ENCODE assay signal across 27 cellular contexts in the genomic region with DNA sequence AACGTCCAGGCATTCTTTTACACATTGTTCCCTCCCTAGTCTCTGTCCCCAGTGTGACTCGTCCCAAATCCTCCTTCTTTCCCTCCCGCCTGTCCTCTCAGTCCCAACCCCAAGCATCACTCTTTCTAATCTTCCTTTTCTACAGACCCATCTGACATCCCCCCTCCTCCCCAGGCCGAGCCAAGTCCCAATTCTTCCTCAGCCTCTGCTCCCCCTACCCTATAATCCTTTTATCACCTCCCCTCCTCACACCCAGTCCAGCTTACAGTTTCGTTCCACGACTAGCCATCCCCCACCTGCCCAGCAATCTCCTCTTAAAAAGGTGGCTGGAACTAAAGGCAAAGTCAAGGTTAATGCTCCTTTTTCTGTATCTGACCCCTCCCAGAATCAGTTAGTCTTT.
"Had no signal": no experiment of that assay in that cellular context is flagged by ENCODE, and none has a peak within 500 bp of the region (broad histone marks: within the 10 kb centered on the region; RNA-seq: fewer than 3 reads in every experiment).

No MANE protein-coding gene starts in this region.

- H3K4me3 Mint-ChIP-seq: activated CD8-positive, alpha-beta memory T cell treated with anti-CD3 and anti-CD28 coated beads, Interleukin-2, amount 10 ng/mL, durations not matched to agents 7 days and 5 days; activated CD8-positive, alpha-beta T cell treated with anti-CD3 and anti-CD28 coated beads, Interleukin-2, amount 10 ng/mL, durations not matched to agents 7 days and 5 days; central memory CD8-positive, alpha-beta T cell; dendritic cell treated with granulocyte-macrophage colony-stimulating factor and Interleukin-4, amounts not matched to agents 40 ng/mL and 50 ng/mL, for 4 days; natural killer cell treated with Interleukin-12 subunit alpha and Interleukin-12 subunit beta and Interleukin-15 and Interleukin-18, amount 100 ng/mL, for 72 hours; WTC11 had no signal

- H3K36me3 ChIP-seq: esophagus squamous epithelium, left lung, lower lobe of right lung, right lobe of liver, transverse colon had no signal

- H3K4me1 ChIP-seq: esophagus squamous epithelium, left lung, lower lobe of right lung, right lobe of liver, testis, transverse colon had no signal

- ATAC-seq: activated CD8-positive, alpha-beta memory T cell treated with anti-CD3 and anti-CD28 coated beads, Interleukin-2, amount 10 ng/mL, durations not matched to agents 7 days and 5 days; activated CD8-positive, alpha-beta T cell treated with anti-CD3 and anti-CD28 coated beads, Interleukin-2, amount 10 ng/mL, durations not matched to agents 7 days and 5 days; activated naive CD4-positive, alpha-beta T cell treated with anti-CD3 and anti-CD28 coated beads, Interleukin-2, amount 50 U/mL, for 72 hours; left lung; lower lobe of right lung; mucosa of descending colon; natural killer cell treated with Interleukin-12 subunit alpha and Interleukin-12 subunit beta and Interleukin-15 and Interleukin-18, amount 100 ng/mL, for 72 hours; right lobe of liver; stimulated activated naive CD8-positive, alpha-beta T cell treated with anti-CD3 and anti-CD28 coated beads, Interleukin-15, Interleukin-2, amounts not matched to agents 100 U/mL and 50 U/mL, for 24 hours; WTC11 had no signal

- H3K4me3 ChIP-seq: esophagus squamous epithelium, left lung, lower lobe of right lung, mucosa of descending colon, right lobe of liver, testis, transverse colon had no signal

- H3K27me3 ChIP-seq: esophagus squamous epithelium, left lung, right lobe of liver, testis, transverse colon had no signal

- H3K27me3 Mint-ChIP-seq: activated CD8-positive, alpha-beta memory T cell treated with anti-CD3 and anti-CD28 coated beads, Interleukin-2, amount 10 ng/mL, durations not matched to agents 7 days and 5 days; central memory CD8-positive, alpha-beta T cell; dendritic cell treated with granulocyte-macrophage colony-stimulating factor and Interleukin-4, amounts not matched to agents 40 ng/mL and 50 ng/mL, for 4 days; natural killer cell treated with Interleukin-12 subunit alpha and Interleukin-12 subunit beta and Interleukin-15 and Interleukin-18, amount 100 ng/mL, for 72 hours had no signal

- FAIRE-seq: bronchial epithelial cell, frontal cortex, islet of Langerhans had no signal

- H3K4me1 Mint-ChIP-seq: activated CD8-positive, alpha-beta memory T cell treated with anti-CD3 and anti-CD28 coated beads, Interleukin-2, amount 10 ng/mL, durations not matched to agents 7 days and 5 days; central memory CD8-positive, alpha-beta T cell had no signal

- H3K36me3 Mint-ChIP-seq: activated CD8-positive, alpha-beta memory T cell treated with anti-CD3 and anti-CD28 coated beads, Interleukin-2, amount 10 ng/mL, durations not matched to agents 7 days and 5 days; activated naive CD4-positive, alpha-beta T cell treated with anti-CD3 and anti-CD28 coated beads, Interleukin-2, amount 50 U/mL, for 72 hours; natural killer cell treated with Interleukin-12 subunit alpha and Interleukin-12 subunit beta and Interleukin-15 and Interleukin-18, amount 100 ng/mL, for 72 hours had no signal

- H3K9me3 Mint-ChIP-seq: activated T-helper 2 cell treated with anti-CD3 and anti-CD28 coated beads, Interferon-gamma antibody, Interleukin-2, Interleukin-4, amounts not matched to agents 10 μg/mL and 5 μg/mL and 100 μg/mL, durations not matched to agents 14 hours and 24 hours and 36 hours; dendritic cell treated with granulocyte-macrophage colony-stimulating factor and Interleukin-4, amounts not matched to agents 40 ng/mL and 50 ng/mL, for 4 days; WTC11 had no signal

- H3K27ac Mint-ChIP-seq: activated CD8-positive, alpha-beta memory T cell treated with anti-CD3 and anti-CD28 coated beads, Interleukin-2, amount 10 ng/mL, durations not matched to agents 7 days and 5 days; activated CD8-positive, alpha-beta T cell treated with anti-CD3 and anti-CD28 coated beads, Interleukin-2, amount 10 ng/mL, durations not matched to agents 7 days and 5 days; activated naive CD4-positive, alpha-beta T cell treated with anti-CD3 and anti-CD28 coated beads, Interleukin-2, amount 50 U/mL, for 72 hours; activated T-helper 2 cell treated with anti-CD3 and anti-CD28 coated beads, Interferon-gamma antibody, Interleukin-2, Interleukin-4, amounts not matched to agents 10 μg/mL and 5 μg/mL and 100 μg/mL, durations not matched to agents 14 hours and 24 hours and 36 hours; dendritic cell treated with granulocyte-macrophage colony-stimulating factor and Interleukin-4, amounts not matched to agents 40 ng/mL and 50 ng/mL, for 4 days; natural killer cell treated with Interleukin-12 subunit alpha and Interleukin-12 subunit beta and Interleukin-15 and Interleukin-18, amount 100 ng/mL, for 72 hours; WTC11 had no signal

- DNase-seq: activated CD4-positive, alpha-beta T cell treated with anti-CD3 and anti-CD28 coated beads for 1 hour; activated CD4-positive, alpha-beta T cell treated with anti-CD3 and anti-CD28 coated beads, Interleukin-2, amount 50 U/mL, for 1 hour; activated CD8-positive, alpha-beta memory T cell treated with anti-CD3 and anti-CD28 coated beads, Interleukin-2, amount 10 ng/mL, durations not matched to agents 7 days and 5 days; activated CD8-positive, alpha-beta T cell treated with anti-CD3 and anti-CD28 coated beads, Interleukin-2, amount 10 ng/mL, durations not matched to agents 7 days and 5 days; activated T-cell treated with anti-CD3 and anti-CD28 coated beads, Interleukin-2, amount 50 U/mL, for 48 hours; esophagus squamous epithelium; lower lobe of right lung; mesenchymal stem cell; mucosa of descending colon; right lobe of liver; stimulated activated CD4-positive, alpha-beta T cell treated with anti-CD3 and anti-CD28 coated beads, Interleukin-12 subunit alpha, Interleukin-12 subunit beta, amount 100 ng/mL, for 4 hours; stimulated activated CD4-positive, alpha-beta T cell treated with anti-CD3 and anti-CD28 coated beads, Interleukin-4, amount 100 ng/mL, for 1 hour; stimulated activated naive CD8-positive, alpha-beta T cell treated with anti-CD3 and anti-CD28 coated beads, Interleukin-15, Interleukin-2, amounts not matched to agents 100 U/mL and 50 U/mL, for 24 hours; T-helper 2 cell; testis; transverse colon had no signal

- H3K9me3 ChIP-seq: esophagus squamous epithelium, left lung, lower lobe of right lung, mucosa of descending colon, right lobe of liver, testis, transverse colon had no signal

- H3K27ac ChIP-seq: epithelial cell of prostate, esophagus squamous epithelium, left lung, lower lobe of right lung, right lobe of liver, testis, transverse colon had no signal
